19 cellular contexts compared by ENCODE assay signal in the genomic region with DNA sequence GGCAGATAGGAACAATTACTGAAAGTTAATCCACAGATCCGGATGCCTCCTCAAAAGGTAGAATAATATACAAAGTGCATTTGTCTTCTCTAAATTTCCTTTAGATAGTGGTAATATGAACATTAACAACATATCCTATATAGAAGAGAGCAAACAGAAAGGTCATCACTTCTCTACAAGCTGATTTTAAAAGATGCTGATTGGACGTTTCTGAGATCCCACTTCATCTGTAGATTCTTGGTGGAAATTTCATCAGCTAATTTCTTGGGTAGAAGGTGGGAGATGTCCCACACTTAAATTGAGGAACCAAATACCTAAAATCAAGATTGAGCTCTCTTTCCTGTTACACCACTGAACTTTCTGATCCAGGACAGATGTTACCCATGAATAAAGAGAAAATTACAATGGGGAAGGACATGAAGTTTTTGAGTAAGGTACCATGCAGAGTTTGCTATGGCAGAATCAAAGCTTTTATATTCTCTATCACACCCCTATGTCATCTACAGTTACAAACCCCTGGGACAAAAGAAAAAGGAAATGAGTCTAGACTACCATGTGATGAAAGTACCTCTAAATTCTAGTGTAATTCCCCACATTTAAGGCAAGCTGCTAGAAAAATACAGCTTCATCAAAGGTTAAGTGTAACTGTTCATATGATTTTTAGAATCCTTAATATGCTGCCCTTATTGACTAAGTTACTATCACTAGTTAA.
DNase-seq lines count a peak whose midpoint lies in the region; ATAC-seq, FAIRE-seq and TF ChIP-seq lines count a peak whose summit lies in the region.
"Had no signal": no experiment of that assay in that cellular context is flagged by ENCODE, and none has a peak within 500 bp of the region (broad histone marks: within the 10 kb centered on the region; RNA-seq: fewer than 3 reads in every experiment).

No MANE protein-coding gene starts in this region.

- H3K4me3 ChIP-seq in HepG2 (replicated peaks in 1 of 3; ENCODE audit: insufficient read depth in 1 of 3, low read depth in 2 of 3, low read length in 3 of 3) (no peak overlapping the region), right lobe of liver (no peak overlapping the region)
- H3K4me3 ChIP-seq: HAP-1 had no signal

- H3K4me1 Mint-ChIP-seq in memory B cell (peaks cover 7% of the 10 kb centered on the region), MCF 10A (ENCODE audit: insufficient read depth, unreplicated experiment) (no peaks in the 10 kb centered on the region)
- peaks cover 8 to 11% of the 10 kb centered on the region in 2 donors for H3K4me1 Mint-ChIP-seq in stimulated activated naive B cell treated with anti-CD40 and anti-IgM and Interleukin-4, amounts not matched to agents 10 μg/mL and 1 μg/mL and 100 μg/mL, for 72 hours
- H3K4me1 Mint-ChIP-seq: CD4-positive, CD25-positive, alpha-beta regulatory T cell had no signal

- TF ChIP-seq RAD21 in HepG2 (CRISPR knock-in tag; IDR thresholded peaks at IDR 0.05), result no peak

- BruUV-seq in HepG2 (replicated peaks; lab: Mats Ljungman, UMichigan) (no TSS peak), MCF 10A (replicated peaks; lab: Mats Ljungman, UMichigan) (no TSS peak)

- 4% methylated on average over 2 of the region's 2 CpGs for WGBS in HepG2 (ENCODE audit: low lambda C conversion rate)
- 40% methylated on average over 2 of the region's 2 CpGs for WGBS in right lobe of liver (ENCODE audit: insufficient coverage, low coverage, low lambda C conversion rate, missing lambda C conversion rate)

- ATAC-seq in HepG2 (no peak), right lobe of liver (no peak), memory B cell (ENCODE audit: low read depth) (peak; percentile 45)
- peak; percentile 68 to 75 for ATAC-seq in stimulated activated naive B cell treated with anti-CD40 and anti-IgM and Interleukin-4, amounts not matched to agents 10 μg/mL and 1 μg/mL and 100 μg/mL, for 72 hours (replicated peaks)
- ATAC-seq: CD8-positive, alpha-beta T cell had no signal

- CTCF ChIA-PET in HepG2 (lab: Yijun Ruan, JAX; ENCODE audit: low intra/inter-chr PET ratio, low total read pairs) (no interaction called here), MCF 10A (lab: Yijun Ruan, JAX) (interaction anchor here (0.6 kb wide), 1 partner anchor 16 kb away, joined by 3 read pairs; no protein-coding TSS in a partner anchor)

- H3K9me3 ChIP-seq in HepG2 (ENCODE audit: low read length) (no peaks in the 10 kb centered on the region), right lobe of liver (no peaks in the 10 kb centered on the region)
- H3K9me3 ChIP-seq: Caco-2, HAP-1 had no signal

- TF ChIP-seq POLR2A in HepG2 (IDR thresholded peaks at IDR 0.05; ENCODE audit: insufficient read depth in 1 of 2, low read depth in 2 of 2, low read length in 2 of 2), result no peak
- no peak for TF ChIP-seq POLR2A in right lobe of liver (IDR thresholded peaks at IDR 0.05)

- no peak overlapping the region for H3K27ac Mint-ChIP-seq in memory B cell
- H3K27ac Mint-ChIP-seq in stimulated activated naive B cell treated with anti-CD40 and anti-IgM and Interleukin-4, amounts not matched to agents 10 μg/mL and 1 μg/mL and 100 μg/mL, for 72 hours, result peak overlapping the region; percentile 31
- H3K27ac Mint-ChIP-seq in MCF 10A (ENCODE audit: low read depth, unreplicated experiment), result no peak overlapping the region
- H3K27ac Mint-ChIP-seq: CD4-positive, CD25-positive, alpha-beta regulatory T cell; CD8-positive, alpha-beta T cell; HFFc6 had no signal

- H3K9me3 Mint-ChIP-seq in memory B cell (no peaks in the 10 kb centered on the region), MCF 10A (ENCODE audit: unreplicated experiment) (peaks cover 7% of the 10 kb centered on the region)
- peaks cover 0 to 1% of the 10 kb centered on the region in 2 donors for H3K9me3 Mint-ChIP-seq in stimulated activated naive B cell treated with anti-CD40 and anti-IgM and Interleukin-4, amounts not matched to agents 10 μg/mL and 1 μg/mL and 100 μg/mL, for 72 hours
- H3K9me3 Mint-ChIP-seq: CD8-positive, alpha-beta T cell had no signal

- TF ChIP-seq CTCF in HepG2 (CRISPR knock-in tag; IDR thresholded peaks at IDR 0.05), result no peak
- no peak for TF ChIP-seq CTCF in right lobe of liver (IDR thresholded peaks at IDR 0.05)
- TF ChIP-seq CTCF in MCF 10A (IDR thresholded peaks at IDR 0.05; ENCODE audit: unreplicated experiment), result no peak

- no peak overlapping the region for H3K9ac ChIP-seq in HepG2 (ENCODE audit: insufficient read depth, low read depth, low read length)

- DNase-seq in HepG2 (ENCODE audit: low spot score), result no peak
- no peak for DNase-seq in right lobe of liver
- DNase-seq in memory B cell (ENCODE audit: low spot score in 2 of 2), result no peak
- DNase-seq in stimulated activated naive B cell treated with anti-CD40 and anti-IgM and Interleukin-4, amounts not matched to agents 10 μg/mL and 1 μg/mL and 100 μg/mL, for 72 hours, result no peak
- no peak for DNase-seq in MCF 10A (ENCODE audit: unreplicated experiment)
- DNase-seq in HT-29 (ENCODE audit: low spot score), result no peak
- DNase-seq: 8988T; C1 segment of cervical spinal cord; Caco-2; CD4-positive, CD25-positive, alpha-beta regulatory T cell; CD8-positive, alpha-beta T cell; DMS153; DND-41; GOT3; HFFc6 had no signal

- H3K4me3 Mint-ChIP-seq in memory B cell, result no peak overlapping the region
- H3K4me3 Mint-ChIP-seq in stimulated activated naive B cell treated with anti-CD40 and anti-IgM and Interleukin-4, amounts not matched to agents 10 μg/mL and 1 μg/mL and 100 μg/mL, for 72 hours, result no peak overlapping the region
- no peak overlapping the region for H3K4me3 Mint-ChIP-seq in MCF 10A (ENCODE audit: unreplicated experiment)
- H3K4me3 Mint-ChIP-seq: CD4-positive, CD25-positive, alpha-beta regulatory T cell; CD8-positive, alpha-beta T cell; HFFc6 had no signal

- in situ Hi-C loops in HepG2 (cut with HindIII; ENCODE audit: extremely low pct_ligation_motif_present, low pct_unique_long_range_greater_than_20kb), result no loop called here

- H2AFZ ChIP-seq in HepG2 (ENCODE audit: low read length), result no peak overlapping the region

- FAIRE-seq in HepG2 (lab: Jason Lieb, UNC), result no peak
- FAIRE-seq: G401.6, GM12892, H54 had no signal

- no peak overlapping the region for H3K4me2 ChIP-seq in HepG2 (ENCODE audit: low read depth, low read length)

- H3K27me3 Mint-ChIP-seq in memory B cell (no peaks in the 10 kb centered on the region), MCF 10A (ENCODE audit: insufficient read depth, unreplicated experiment) (no peaks in the 10 kb centered on the region)
- no peaks in the 10 kb centered on the region for H3K27me3 Mint-ChIP-seq in stimulated activated naive B cell treated with anti-CD40 and anti-IgM and Interleukin-4, amounts not matched to agents 10 μg/mL and 1 μg/mL and 100 μg/mL, for 72 hours
- H3K27me3 Mint-ChIP-seq: CD4-positive, CD25-positive, alpha-beta regulatory T cell had no signal

- POLR2A ChIA-PET in HepG2 (lab: Yijun Ruan, JAX) (no interaction called here), MCF 10A (lab: Yijun Ruan, JAX) (interaction anchor here (0.6 kb wide), 1 partner anchor 26 kb away, joined by 3 read pairs; no protein-coding TSS in a partner anchor)

- no peaks in the 10 kb centered on the region for H4K20me1 ChIP-seq in HepG2 (ENCODE audit: insufficient read depth, low read length)

- H3K27me3 ChIP-seq in HepG2 (ENCODE audit: control insufficient read depth in 1 of 2, insufficient read depth in 2 of 2, low read length in 2 of 2), result no peaks in the 10 kb centered on the region
- no peaks in the 10 kb centered on the region for H3K27me3 ChIP-seq in right lobe of liver

- H3K36me3 ChIP-seq in HepG2 (replicated peaks in 1 of 2; ENCODE audit: control insufficient read depth in 1 of 2, insufficient read depth in 2 of 2, low read length in 2 of 2) (no peaks in the 10 kb centered on the region), right lobe of liver (no peaks in the 10 kb centered on the region)
- H3K36me3 ChIP-seq: HAP-1 had no signal

- H3K79me2 ChIP-seq in HepG2 (ENCODE audit: insufficient read depth, low read length), result no peaks in the 10 kb centered on the region

- H3K36me3 Mint-ChIP-seq in memory B cell (no peaks in the 10 kb centered on the region), MCF 10A (ENCODE audit: insufficient read depth, unreplicated experiment) (no peaks in the 10 kb centered on the region)
- H3K36me3 Mint-ChIP-seq in stimulated activated naive B cell treated with anti-CD40 and anti-IgM and Interleukin-4, amounts not matched to agents 10 μg/mL and 1 μg/mL and 100 μg/mL, for 72 hours, result no peaks in the 10 kb centered on the region
- H3K36me3 Mint-ChIP-seq: CD4-positive, CD25-positive, alpha-beta regulatory T cell; CD8-positive, alpha-beta T cell had no signal

- H3K27ac ChIP-seq in HepG2 (ENCODE audit: extremely low read length, insufficient read depth, low read length) (no peak overlapping the region), right lobe of liver (no peak overlapping the region)

- H3K4me1 ChIP-seq in HepG2 (ENCODE audit: insufficient read depth, low read length) (no peaks in the 10 kb centered on the region), right lobe of liver (no peaks in the 10 kb centered on the region)
- H3K4me1 ChIP-seq: HAP-1 had no signal

- TF ChIP-seq EP300 in HepG2 (IDR thresholded peaks at IDR 0.05; ENCODE audit: low read depth in 2 of 2, low read length in 2 of 2) (no peak), HepG2 (CRISPR knock-in tag; IDR thresholded peaks at IDR 0.05; ENCODE audit: borderline replicate concordance) (no peak)

- intact Hi-C loops in HepG2 (cut with micrococcal nuclease; ENCODE audit: unreplicated experiment) (no loop called here), right lobe of liver (cut with DNase I) (no loop called here), MCF 10A (cut with micrococcal nuclease) (no loop called here)

TF ChIP-seq in HepG2, 621 proteins besides CTCF, POLR2A, EP300 and RAD21:
- TF ChIP-seq NFKB2 (CRISPR knock-in tag; IDR thresholded peaks at IDR 0.05; ENCODE audit: borderline replicate concordance), result no peak
- TF ChIP-seq MAFK (conservative IDR thresholded peaks at IDR 0.05 in 1 of 2, IDR thresholded peaks at IDR 0.05 in 1 of 2; ENCODE audit: low read length in 2 of 2), result peak; percentile 73 to 81; a peak in 3 of 4 replicates
- peak; percentile 79 for TF ChIP-seq MAFF (IDR thresholded peaks at IDR 0.05; ENCODE audit: low read depth, low read length)

Comparison
In these comparisons a context has a peak if more than half of its experiments do, and no peak if none do; other contexts are left out.
1. ATAC-seq: peak in memory B cell (single experiment) and stimulated activated naive B cell treated with anti-CD40 and anti-IgM and Interleukin-4, amounts not matched to agents 10 μg/mL and 1 μg/mL and 100 μg/mL, for 72 hours (2 of 2); none in HepG2 (single experiment) and right lobe of liver (0 of 4).